In genomic region chr1:89831462-89832113, GRCh38 we compare ENCODE assay signal across 19 cellular contexts. TPM values are rescaled to one million over a fixed set of nuclear protein-coding genes. Genes with fewer than 3 reads are reported as not detected.
DNase-seq lines count a peak whose midpoint lies in the region; ATAC-seq and TF ChIP-seq lines count a peak whose summit lies in the region.
"Had no signal": no experiment of that assay in that cellular context is flagged by ENCODE, and none has a peak within 500 bp of the region (broad histone marks: within the 10 kb centered on the region; RNA-seq: fewer than 3 reads in every experiment).

No MANE protein-coding gene starts in this region.

- intact Hi-C loops in head of caudate nucleus (cut with DNase I): loop anchor here (5.0 kb wide), 1 partner anchor 106 kb away; no protein-coding TSS in a partner anchor
- intact Hi-C loops in heart right ventricle (cut with DNase I): no loop called here

- ATAC-seq in WTC11 (peak; percentile 68), heart right ventricle (no peak), HG02623 (IDR thresholded peaks at IDR 0.05; ENCODE audit: unreplicated experiment) (no peak)

- WGBS in heart right ventricle, 2 donors: 76% methylated on average over 7 of the region's 7 CpGs

- no peaks in the 10 kb centered on the region for H3K27me3 Mint-ChIP-seq in WTC11 (ENCODE audit: low read depth)
- H3K27me3 Mint-ChIP-seq: activated naive CD8-positive, alpha-beta T cell had no signal

- peak in 10 of 14 donors; percentile 6 to 52 (median 34) for DNase-seq in C1 segment of cervical spinal cord (lab: John Stamatoyannopoulos, UW)
- no peak for DNase-seq in WTC11 (ENCODE audit: low spot score)
- DNase-seq in head of caudate nucleus: peak in 39 of 42 donors; percentile 19 to 85 (median 58)
- DNase-seq in kidney tubule cell (ENCODE audit: low spot score): no peak
- no peak for DNase-seq in heart right ventricle
- DNase-seq in inferior parietal cortex (ENCODE audit: extremely low spot score): no peak
- DNase-seq: activated CD4-positive, alpha-beta T cell treated with anti-CD3 and anti-CD28 coated beads, Interleukin-2, amount 50 U/mL, for 1 hour; activated T-cell treated with anti-CD3 and anti-CD28 coated beads, Interleukin-2, amount 50 U/mL, for 1 hour; Calu3; GF-D8; IMR-90; NCI-H1048; spleen; stimulated activated naive CD4-positive, alpha-beta T cell had no signal

- H3K27ac ChIP-seq in neutrophil (peak overlapping the region; percentile 19), heart right ventricle (no peak overlapping the region)
- H3K27ac ChIP-seq: parathyroid adenoma, vagina had no signal

- POLR2A ChIA-PET in WTC11 (lab: Charles Lee): interaction anchor here (1.5 kb wide), 1 partner anchor 12 kb away, joined by 3 read pairs; no protein-coding TSS in a partner anchor

- H3K27me3 ChIP-seq in neutrophil (no peaks in the 10 kb centered on the region), heart right ventricle (no peaks in the 10 kb centered on the region)
- H3K27me3 ChIP-seq: spleen, vagina had no signal

- no peak for TF ChIP-seq CTCF in WTC11 (IDR thresholded peaks at IDR 0.05)
- TF ChIP-seq CTCF in neutrophil (IDR thresholded peaks at IDR 0.05): no peak
- TF ChIP-seq CTCF in heart right ventricle (IDR thresholded peaks at IDR 0.05): no peak

- H3K27ac Mint-ChIP-seq in WTC11: peak overlapping the region; percentile 55
- H3K27ac Mint-ChIP-seq: activated naive CD8-positive, alpha-beta T cell had no signal

- H3K4me3 ChIP-seq in neutrophil (ENCODE audit: low read depth in 1 of 2, low read length in 1 of 2): no peak overlapping the region
- H3K4me3 ChIP-seq in heart right ventricle: no peak overlapping the region
- H3K4me3 ChIP-seq: spleen, vagina had no signal

- H3K4me1 ChIP-seq in neutrophil (ENCODE audit: control insufficient read depth in 1 of 2, insufficient read depth in 1 of 2, low read depth in 1 of 2, low read length in 1 of 2) (peaks cover 27 to 28% of the 10 kb centered on the region in 2 experiments), heart right ventricle (peaks cover 0 to 43% (median 13%) of the 10 kb centered on the region in 9 donors)
- H3K4me1 ChIP-seq: parathyroid adenoma had no signal

- no peaks in the 10 kb centered on the region for H3K9me3 Mint-ChIP-seq in WTC11

- H3K4me1 Mint-ChIP-seq in WTC11: peaks cover 63% of the 10 kb centered on the region

- H3K4me3 Mint-ChIP-seq in WTC11: peak overlapping the region; percentile 3; the same call in 1 of the 2 replicates
- H3K4me3 Mint-ChIP-seq: activated naive CD8-positive, alpha-beta T cell had no signal

- H3K36me3 ChIP-seq in neutrophil (no peaks in the 10 kb centered on the region), heart right ventricle (no peaks in the 10 kb centered on the region)
- H3K36me3 ChIP-seq: vagina had no signal

- H3K9me3 ChIP-seq in neutrophil: no peaks in the 10 kb centered on the region
- H3K9me3 ChIP-seq in heart right ventricle: no peaks in the 10 kb centered on the region
- H3K9me3 ChIP-seq: spleen, vagina had no signal

- H3K36me3 Mint-ChIP-seq in WTC11: peaks cover 8% of the 10 kb centered on the region

- CTCF ChIA-PET in WTC11 (lab: Charles Lee): interaction anchor here (0.8 kb wide), 1 partner anchor 27 kb away, joined by 3 read pairs; no protein-coding TSS in a partner anchor

TF ChIP-seq in WTC11, 78 proteins besides CTCF, POLR2A, EP300 and RAD21:
- no peak for TF ChIP-seq ARID4B (CRISPR knock-in tag; IDR thresholded peaks at IDR 0.05; ENCODE audit: borderline replicate concordance)
- TF ChIP-seq ZBTB43 (CRISPR knock-in tag; IDR thresholded peaks at IDR 0.05): no peak
- TF ChIP-seq, protein P1, sequence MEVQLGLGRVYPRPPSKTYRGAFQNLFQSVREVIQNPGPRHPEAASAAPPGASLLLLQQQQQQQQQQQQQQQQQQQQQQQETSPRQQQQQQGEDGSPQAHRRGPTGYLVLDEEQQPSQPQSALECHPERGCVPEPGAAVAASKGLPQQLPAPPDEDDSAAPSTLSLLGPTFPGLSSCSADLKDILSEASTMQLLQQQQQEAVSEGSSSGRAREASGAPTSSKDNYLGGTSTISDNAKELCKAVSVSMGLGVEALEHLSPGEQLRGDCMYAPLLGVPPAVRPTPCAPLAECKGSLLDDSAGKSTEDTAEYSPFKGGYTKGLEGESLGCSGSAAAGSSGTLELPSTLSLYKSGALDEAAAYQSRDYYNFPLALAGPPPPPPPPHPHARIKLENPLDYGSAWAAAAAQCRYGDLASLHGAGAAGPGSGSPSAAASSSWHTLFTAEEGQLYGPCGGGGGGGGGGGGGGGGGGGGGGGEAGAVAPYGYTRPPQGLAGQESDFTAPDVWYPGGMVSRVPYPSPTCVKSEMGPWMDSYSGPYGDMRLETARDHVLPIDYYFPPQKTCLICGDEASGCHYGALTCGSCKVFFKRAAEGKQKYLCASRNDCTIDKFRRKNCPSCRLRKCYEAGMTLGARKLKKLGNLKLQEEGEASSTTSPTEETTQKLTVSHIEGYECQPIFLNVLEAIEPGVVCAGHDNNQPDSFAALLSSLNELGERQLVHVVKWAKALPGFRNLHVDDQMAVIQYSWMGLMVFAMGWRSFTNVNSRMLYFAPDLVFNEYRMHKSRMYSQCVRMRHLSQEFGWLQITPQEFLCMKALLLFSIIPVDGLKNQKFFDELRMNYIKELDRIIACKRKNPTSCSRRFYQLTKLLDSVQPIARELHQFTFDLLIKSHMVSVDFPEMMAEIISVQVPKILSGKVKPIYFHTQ (CRISPR knock-in tag; IDR thresholded peaks at IDR 0.05): no peak
- TF ChIP-seq E2F4 (CRISPR knock-in tag; IDR thresholded peaks at IDR 0.05; ENCODE audit: borderline replicate concordance, low read depth): no peak
- TF ChIP-seq SMAD3 (CRISPR knock-in tag; IDR thresholded peaks at IDR 0.05; ENCODE audit: borderline replicate concordance): no peak
TF ChIP-seq in WTC11: peak in this region for 0.

RNA-seq across cellular contexts. Expression of gene LRRC8D, which starts 10.8 kb away (rescaled TPM):
- total RNA-seq in WTC11 (2021) (42.6 to 45.4 TPM (median 42.8 TPM) in 3 replicates), heart right ventricle (1 to 10 TPM; 5.1 to 8.2 (median 6.6) TPM)
- 10 to 100 TPM in 1 of 2 donors, 1 to 10 TPM in 1; 3.0 to 11.0 TPM for polyA plus RNA-seq in heart right ventricle

Comparison
In these comparisons a context has a peak if more than half of its experiments do, and no peak if none do; other contexts are left out.
1. DNase-seq: peak in C1 segment of cervical spinal cord (10 of 14) and head of caudate nucleus (39 of 42); none in WTC11 (single experiment), kidney tubule cell (single experiment), heart right ventricle (0 of 2) and inferior parietal cortex (single experiment).